Comparison of ENCODE assay signal across 23 cellular contexts in genomic region chr18:5068856-5069255, GRCh38.
DNase-seq lines count a peak whose midpoint lies in the region; TF ChIP-seq lines count a peak whose summit lies in the region.
"Had no signal": no experiment of that assay in that cellular context is flagged by ENCODE, and none has a peak within 500 bp of the region (broad histone marks: within the 10 kb centered on the region; RNA-seq: fewer than 3 reads in every experiment).

No MANE protein-coding gene starts in this region.

- no peak overlapping the region for H3K9ac ChIP-seq in Karpas-422 (ENCODE audit: low read length)

- no peak overlapping the region for H2AFZ ChIP-seq in Karpas-422 (ENCODE audit: low read length)
- H2AFZ ChIP-seq: GM23338 had no signal

- H3K27me3 ChIP-seq in Karpas-422 (ENCODE audit: low read length) (no peaks in the 10 kb centered on the region), sigmoid colon (no peaks in the 10 kb centered on the region), vagina (no peaks in the 10 kb centered on the region)
- H3K27me3 ChIP-seq: BE2C had no signal

- peak overlapping the region; percentile 47 for H3K4me2 ChIP-seq in Karpas-422 (ENCODE audit: low read depth, low read length, poor library complexity, severe bottlenecking)
- H3K4me2 ChIP-seq: GM23338 had no signal

- H3K4me3 ChIP-seq in Karpas-422 (ENCODE audit: low read length) (no peak overlapping the region), sigmoid colon (no peak overlapping the region), vagina (no peak overlapping the region)
- H3K4me3 ChIP-seq: GM23338 had no signal

- H3K79me2 ChIP-seq in Karpas-422 (ENCODE audit: low read length) = no peaks in the 10 kb centered on the region

- no peak overlapping the region for H3K27ac ChIP-seq in Karpas-422 (ENCODE audit: low read length)
- no peak overlapping the region for H3K27ac ChIP-seq in sigmoid colon
- H3K27ac ChIP-seq in vagina = no peak overlapping the region
- H3K27ac ChIP-seq: 22Rv1 had no signal

- no peak for TF ChIP-seq EP300 in sigmoid colon (IDR thresholded peaks at IDR 0.05)

- peaks cover 14% of the 10 kb centered on the region for H3K4me1 ChIP-seq in Karpas-422 (ENCODE audit: low read length)
- H3K4me1 ChIP-seq in sigmoid colon = no peaks in the 10 kb centered on the region
- H3K4me1 ChIP-seq in vagina = no peaks in the 10 kb centered on the region
- H3K4me1 ChIP-seq: BE2C had no signal

- H4K20me1 ChIP-seq in Karpas-422 (ENCODE audit: insufficient read depth, low read depth, low read length) = no peaks in the 10 kb centered on the region

- TF ChIP-seq CTCF in sigmoid colon (IDR thresholded peaks at IDR 0.05) = no peak
- TF ChIP-seq CTCF in vagina (IDR thresholded peaks at IDR 0.05) = no peak

- H3K9me2 ChIP-seq in Karpas-422 (replicated peaks; ENCODE audit: insufficient read depth, low read length) = no peaks in the 10 kb centered on the region

- no peak for TF ChIP-seq POLR2A in sigmoid colon (IDR thresholded peaks at IDR 0.05)
- TF ChIP-seq POLR2A in vagina (IDR thresholded peaks at IDR 0.05) = no peak

- DNase-seq in AG20443 (ENCODE audit: low spot score) = peak; percentile 33
- no peak for DNase-seq in Karpas-422
- peak; percentile 12 for DNase-seq in amniotic epithelial cell (ENCODE audit: low read depth)
- DNase-seq in foreskin melanocyte = peak; percentile 93
- DNase-seq in sigmoid colon = no peak
- DNase-seq in vagina (ENCODE audit: extremely low spot score in 2 of 2) = no peak
- DNase-seq in SIG-M5 treated with dmso at 0.1 percent for 504 hours (lab: John Stamatoyannopoulos, UW; ENCODE audit: unreplicated experiment) = no peak
- DNase-seq: BE2C; Calu3; CD8-positive, alpha-beta memory T cell; DMS153; DND-41; HCEC 1CT; IMR-90; KG1; NCI-H1048; NCI-H1417 treated with DMSO at 0.1 percent for 48 hours; NCI-H1694 treated with DMSO at 0.1 percent for 48 hours; NCI-H2081; NCI-H2227 treated with DMSO at 0.1 percent for 48 hours; SIG-M5 had no signal

- intact Hi-C loops in sigmoid colon (cut with DNase I) = no loop called here
- intact Hi-C loops in vagina (cut with DNase I) = no loop called here

- H3K9me3 ChIP-seq in Karpas-422 (ENCODE audit: low read length) = no peaks in the 10 kb centered on the region
- H3K9me3 ChIP-seq in sigmoid colon = no peaks in the 10 kb centered on the region
- H3K9me3 ChIP-seq in vagina = no peaks in the 10 kb centered on the region
- H3K9me3 ChIP-seq: BE2C had no signal

- WGBS in sigmoid colon, 2 donors = 88 to 92% methylated on average over 3 of the region's 3 CpGs

- H3K36me3 ChIP-seq in Karpas-422 (ENCODE audit: insufficient read depth, low read length) (no peaks in the 10 kb centered on the region), sigmoid colon (no peaks in the 10 kb centered on the region), vagina (no peaks in the 10 kb centered on the region)
- H3K36me3 ChIP-seq: BE2C had no signal

Comparison
In these comparisons a context has a peak if more than half of its experiments do, and no peak if none do; other contexts are left out.
1. DNase-seq: peak in AG20443 (single experiment), amniotic epithelial cell (single experiment) and foreskin melanocyte (single experiment); none in Karpas-422 (single experiment), sigmoid colon (single experiment), vagina (0 of 2) and SIG-M5 treated with dmso at 0.1 percent for 504 hours (single experiment).